ENCODE assay signal across 15 cellular contexts in genomic region chr6:71404967-71405278, GRCh38.
DNase-seq lines count a peak whose midpoint lies in the region; ATAC-seq, FAIRE-seq and TF ChIP-seq lines count a peak whose summit lies in the region.
"Had no signal": no experiment of that assay in that cellular context is flagged by ENCODE, and none has a peak within 500 bp of the region (broad histone marks: within the 10 kb centered on the region; RNA-seq: fewer than 3 reads in every experiment).

No MANE protein-coding gene starts in this region.

- no peak for FAIRE-seq in astrocyte (lab: Jason Lieb, UNC)

- no peaks in the 10 kb centered on the region for H4K20me1 ChIP-seq in GM23338 (replicated peaks; ENCODE audit: insufficient read depth)
- no peaks in the 10 kb centered on the region for H4K20me1 ChIP-seq in astrocyte (ENCODE audit: insufficient read depth, low read length)

- H3K9me2 ChIP-seq in GM23338 (ENCODE audit: insufficient read depth) = no peaks in the 10 kb centered on the region

- intact Hi-C loops in sigmoid colon (cut with DNase I) = loop anchor here (2.0 kb wide), 1 partner anchor 16 kb away; no protein-coding TSS in a partner anchor

- H3K36me3 ChIP-seq in GM23338 (ENCODE audit: insufficient read depth) = no peaks in the 10 kb centered on the region
- peaks cover 6% of the 10 kb centered on the region for H3K36me3 ChIP-seq in astrocyte (ENCODE audit: insufficient read depth, low read length)
- H3K36me3 ChIP-seq in iPS-20b (ENCODE audit: insufficient read depth, low read depth, low read length) = no peaks in the 10 kb centered on the region
- peaks cover 0 to 15% (median 0%) of the 10 kb centered on the region in 4 donors for H3K36me3 ChIP-seq in sigmoid colon
- no peaks in the 10 kb centered on the region for H3K36me3 ChIP-seq in H7 (replicated peaks; ENCODE audit: control insufficient read depth, insufficient read depth, low read length)

- H3K27me3 Mint-ChIP-seq in GM23338 (ENCODE audit: insufficient read depth, low read depth, poor library complexity) (peaks cover 4% of the 10 kb centered on the region), astrocyte (ENCODE audit: low read depth, unreplicated experiment) (no peaks in the 10 kb centered on the region)

- H3K9ac ChIP-seq in astrocyte (ENCODE audit: low read length) (peak overlapping the region; percentile 84), iPS-20b (ENCODE audit: low read depth, low read length) (no peak overlapping the region)

- H3K4me3 Mint-ChIP-seq in GM23338 = peak overlapping the region; percentile 27; the same call in 2 of the 3 replicates
- H3K4me3 Mint-ChIP-seq in astrocyte (ENCODE audit: unreplicated experiment) = no peak overlapping the region
- H3K4me3 Mint-ChIP-seq: stimulated activated effector memory CD8-positive, alpha-beta T cell treated with anti-CD3 and anti-CD28 coated beads, Interleukin-12 subunit alpha, Interleukin-12 subunit beta, amount 100 ng/mL, for 72 hours had no signal

- H3K4me1 Mint-ChIP-seq in GM23338 (peaks cover 43% of the 10 kb centered on the region), astrocyte (ENCODE audit: low read depth, unreplicated experiment) (peaks cover 64% of the 10 kb centered on the region)
- H3K4me1 Mint-ChIP-seq: stimulated activated effector memory CD8-positive, alpha-beta T cell treated with anti-CD3 and anti-CD28 coated beads, Interleukin-12 subunit alpha, Interleukin-12 subunit beta, amount 100 ng/mL, for 72 hours had no signal

- WGBS in sigmoid colon, 2 donors = 24 to 66% methylated on average over 1 of the region's 1 CpG

- no peak for TF ChIP-seq EP300 in sigmoid colon (IDR thresholded peaks at IDR 0.05)

- no peak overlapping the region for H3K4me3 ChIP-seq in GM23338
- H3K4me3 ChIP-seq in astrocyte (ENCODE audit: insufficient read depth, low read depth, low read length) = peak overlapping the region; percentile 40
- peak overlapping the region; percentile 28; the same call in 1 of the 2 replicates for H3K4me3 ChIP-seq in iPS-20b (ENCODE audit: low read length)
- no peak overlapping the region for H3K4me3 ChIP-seq in sigmoid colon
- no peak overlapping the region for H3K4me3 ChIP-seq in H7 (ENCODE audit: insufficient read depth, low read depth, low read length)

- H2AFZ ChIP-seq in GM23338 (no peak overlapping the region), astrocyte (ENCODE audit: low read depth, low read length) (no peak overlapping the region)

- H3K4me2 ChIP-seq in GM23338 = peak overlapping the region; percentile 62
- peak overlapping the region; percentile 80 for H3K4me2 ChIP-seq in astrocyte (ENCODE audit: low read length)

- H3K9me3 ChIP-seq in astrocyte (ENCODE audit: insufficient read depth, low read depth, low read length) = no peaks in the 10 kb centered on the region
- H3K9me3 ChIP-seq in iPS-20b (ENCODE audit: insufficient read depth, low read depth, low read length) = no peaks in the 10 kb centered on the region
- H3K9me3 ChIP-seq in sigmoid colon = no peaks in the 10 kb centered on the region

- H3K27ac Mint-ChIP-seq in GM23338 (no peak overlapping the region), astrocyte (ENCODE audit: unreplicated experiment) (peak overlapping the region; percentile 96)
- H3K27ac Mint-ChIP-seq: stimulated activated effector memory CD8-positive, alpha-beta T cell treated with anti-CD3 and anti-CD28 coated beads, Interleukin-12 subunit alpha, Interleukin-12 subunit beta, amount 100 ng/mL, for 72 hours had no signal

- H3K9me3 Mint-ChIP-seq in GM23338 = no peaks in the 10 kb centered on the region
- H3K9me3 Mint-ChIP-seq in astrocyte (ENCODE audit: unreplicated experiment) = no peaks in the 10 kb centered on the region
- H3K9me3 Mint-ChIP-seq: stimulated activated effector memory CD8-positive, alpha-beta T cell treated with anti-CD3 and anti-CD28 coated beads, Interleukin-12 subunit alpha, Interleukin-12 subunit beta, amount 100 ng/mL, for 72 hours had no signal

- no peaks in the 10 kb centered on the region for H3F3A ChIP-seq in GM23338 (replicated peaks; ENCODE audit: low read depth)

- H3K79me2 ChIP-seq in GM23338 (replicated peaks; ENCODE audit: insufficient read depth) (no peaks in the 10 kb centered on the region), astrocyte (ENCODE audit: insufficient read depth, low read length) (peaks cover 55% of the 10 kb centered on the region)

- ATAC-seq in GM23338 (no peak), GM19467 (IDR thresholded peaks at IDR 0.05; ENCODE audit: unreplicated experiment) (no peak)
- ATAC-seq: stimulated activated effector memory CD8-positive, alpha-beta T cell treated with anti-CD3 and anti-CD28 coated beads, Interleukin-12 subunit alpha, Interleukin-12 subunit beta, amount 100 ng/mL, for 72 hours had no signal

- H3K27me3 ChIP-seq in GM23338 (ENCODE audit: insufficient read depth) (no peaks in the 10 kb centered on the region), astrocyte (ENCODE audit: insufficient read depth, low read length) (no peaks in the 10 kb centered on the region), iPS-20b (ENCODE audit: insufficient read depth, low read length) (0 out of 2 replicates have a peak, but pooled peaks cover 3% of the 10 kb centered on the region), sigmoid colon (no peaks in the 10 kb centered on the region), H7 (ENCODE audit: control insufficient read depth, insufficient read depth, low read length) (no peaks in the 10 kb centered on the region)

- TF ChIP-seq CTCF in GM23338 (conservative IDR thresholded peaks at IDR 0.05; ENCODE audit: low read depth in 2 of 2) (no peak), astrocyte (IDR thresholded peaks at IDR 0.05; ENCODE audit: insufficient read depth, low read depth, low read length) (no peak), sigmoid colon (IDR thresholded peaks at IDR 0.05) (no peak), GM20000 (IDR thresholded peaks at IDR 0.05; ENCODE audit: extremely low read depth, missing control alignments) (no peak)

- DNase-seq in GM23338 (ENCODE audit: low spot score) (no peak), astrocyte (ENCODE audit: low read depth) (no peak), sigmoid colon (no peak), mucosa of gallbladder (ENCODE audit: low spot score) (no peak), GM20000 (ENCODE audit: low spot score) (no peak), H7 (no peak)
- DNase-seq: activated T-cell treated with anti-CD3 and anti-CD28 coated beads, Interleukin-2, amount 50 U/mL, for 48 hours; GOT3; KG1; NCI-H1105 treated with DMSO at 0.1 percent for 48 hours; NK-92 treated with Interleukin-12 subunit alpha and Interleukin-12 subunit beta, amount 100 ng/mL, for 24 hours; stimulated activated CD4-positive, alpha-beta T cell treated with anti-CD3 and anti-CD28 coated beads, Interleukin-4, amount 100 ng/mL, for 4 hours had no signal

- H3K27ac ChIP-seq in GM23338 (ENCODE audit: low read depth) (no peak overlapping the region), astrocyte (ENCODE audit: low read depth, low read length) (peak overlapping the region; percentile 98), iPS-20b (ENCODE audit: low read length) (no peak overlapping the region), sigmoid colon (peak overlapping the region in 3 of 4 donors; percentile 49 to 73 (median 50))

- H3K4me1 ChIP-seq in GM23338 (ENCODE audit: insufficient read depth) = peaks cover 40% of the 10 kb centered on the region
- H3K4me1 ChIP-seq in astrocyte (ENCODE audit: insufficient read depth, low read length) = peaks cover 51% of the 10 kb centered on the region
- H3K4me1 ChIP-seq in iPS-20b (ENCODE audit: insufficient read depth, low read length) = peaks cover 46% of the 10 kb centered on the region
- H3K4me1 ChIP-seq in sigmoid colon = peaks cover 0 to 71% (median 21%) of the 10 kb centered on the region in 4 donors

- H3K36me3 Mint-ChIP-seq in GM23338 (ENCODE audit: low read depth) (no peaks in the 10 kb centered on the region), astrocyte (ENCODE audit: low read depth, unreplicated experiment) (peaks cover 9% of the 10 kb centered on the region)
- H3K36me3 Mint-ChIP-seq: stimulated activated effector memory CD8-positive, alpha-beta T cell treated with anti-CD3 and anti-CD28 coated beads, Interleukin-12 subunit alpha, Interleukin-12 subunit beta, amount 100 ng/mL, for 72 hours had no signal

- TF ChIP-seq POLR2A in sigmoid colon (IDR thresholded peaks at IDR 0.05) = no peak

TF ChIP-seq in GM23338, 12 proteins besides CTCF, POLR2A, EP300 and RAD21 (continues in another document):
- TF ChIP-seq JUNB (IDR thresholded peaks at IDR 0.05; ENCODE audit: unreplicated experiment) = no peak

Comparison
In these comparisons a context has a peak if more than half of its experiments do, and no peak if none do; other contexts are left out.
1. H3K27ac ChIP-seq: peak in astrocyte (single experiment) and sigmoid colon (3 of 4); none in GM23338 (single experiment) and iPS-20b (single experiment).
2. H3K4me3 ChIP-seq: peak in astrocyte (single experiment) and iPS-20b (single experiment); none in GM23338 (single experiment), sigmoid colon (0 of 4) and H7 (single experiment).